8 cellular contexts compared by ENCODE assay signal in the genomic region with DNA sequence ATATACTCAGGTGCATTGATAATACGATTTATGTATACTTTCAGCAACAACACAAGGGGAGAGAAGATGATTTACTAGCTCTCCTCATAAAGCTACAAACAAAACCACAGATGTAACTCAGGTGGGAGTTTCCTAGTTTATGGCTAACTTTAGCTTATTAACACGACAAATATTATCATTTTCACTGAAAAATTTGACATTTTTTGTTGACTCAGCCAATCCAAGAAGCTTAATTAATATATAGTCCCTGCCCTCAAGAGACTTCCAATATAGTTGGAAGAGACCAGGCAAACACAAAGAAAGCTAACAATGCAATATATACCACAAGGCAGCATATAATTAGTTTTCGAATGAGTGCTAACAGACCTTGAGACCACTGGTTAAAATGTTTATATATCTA. TPM values are rescaled to one million over a fixed set of nuclear protein-coding genes. Genes with fewer than 3 reads are reported as not detected.
DNase-seq lines count a peak whose midpoint lies in the region; ATAC-seq and TF ChIP-seq lines count a peak whose summit lies in the region.

No MANE protein-coding gene starts in this region.

- ATAC-seq in natural killer cell (no peak), HG02885 (IDR thresholded peaks at IDR 0.05; ENCODE audit: poor library complexity, unreplicated experiment) (no peak)

- peak overlapping the region; percentile 55 for H3K4me3 Mint-ChIP-seq in natural killer cell

- H3K4me3 ChIP-seq in BLaER1: peak overlapping the region; percentile 87
- H3K4me3 ChIP-seq in Karpas-422 (ENCODE audit: low read length): peak overlapping the region; percentile 99
- H3K4me3 ChIP-seq in choroid plexus epithelial cell (ENCODE audit: low read depth, low read length): peak overlapping the region; percentile 73

- H4K20me1 ChIP-seq in BLaER1 (peaks cover 28% of the 10 kb centered on the region; the same call in 1 of the 2 replicates), Karpas-422 (ENCODE audit: insufficient read depth, low read depth, low read length) (no peaks in the 10 kb centered on the region)

- H3K9me2 ChIP-seq in Karpas-422 (replicated peaks; ENCODE audit: insufficient read depth, low read length): no peaks in the 10 kb centered on the region

- peak; percentile 48 for DNase-seq in Karpas-422
- DNase-seq in choroid plexus epithelial cell (ENCODE audit: low read depth): no peak
- no peak for DNase-seq in natural killer cell
- no peak for DNase-seq in NCI-H2081 (lab: John Stamatoyannopoulos, UW)
- DNase-seq in stimulated activated CD4-positive, alpha-beta T cell treated with anti-CD3 and anti-CD28 coated beads, Interleukin-4, amount 100 ng/mL, for 1 hour: no peak
- no peak for DNase-seq in epidermal melanocyte (ENCODE audit: insufficient read length, low spot score)

- H3K36me3 Mint-ChIP-seq in natural killer cell: no peaks in the 10 kb centered on the region

- peaks cover 13 to 21% of the 10 kb centered on the region in 2 donors for H3K4me1 Mint-ChIP-seq in natural killer cell

- TF ChIP-seq CTCF in choroid plexus epithelial cell (conservative IDR thresholded peaks at IDR 0.05; ENCODE audit: low read depth, low read length) (no peak), natural killer cell (IDR thresholded peaks at IDR 0.05) (no peak)

- no peaks in the 10 kb centered on the region for H3K27me3 ChIP-seq in BLaER1
- no peaks in the 10 kb centered on the region for H3K27me3 ChIP-seq in Karpas-422 (ENCODE audit: low read length)

- H2AFZ ChIP-seq in Karpas-422 (ENCODE audit: low read length): no peak overlapping the region

- intact Hi-C loops in natural killer cell (cut with micrococcal nuclease): loop anchor here (1.0 to 2.0 kb wide), 3 partner anchors 104 to 328 kb away; a partner anchor contains a TSS

- no peaks in the 10 kb centered on the region for H3K9me3 Mint-ChIP-seq in natural killer cell

- peak overlapping the region; percentile 94 to 99 for H3K27ac Mint-ChIP-seq in natural killer cell

- H3K79me2 ChIP-seq in Karpas-422 (ENCODE audit: low read length): peaks cover 63% of the 10 kb centered on the region

- no peaks in the 10 kb centered on the region for H3K27me3 Mint-ChIP-seq in natural killer cell (ENCODE audit: low read depth in 2 of 2)

- peaks cover 3% of the 10 kb centered on the region; the same call in 1 of the 2 replicates for H3K9me3 ChIP-seq in BLaER1
- no peaks in the 10 kb centered on the region for H3K9me3 ChIP-seq in Karpas-422 (ENCODE audit: low read length)

- peak overlapping the region; percentile 90 for H3K9ac ChIP-seq in BLaER1
- peak overlapping the region; percentile 87 for H3K9ac ChIP-seq in Karpas-422 (ENCODE audit: low read length)

- peak overlapping the region; percentile 89 for H3K27ac ChIP-seq in BLaER1
- H3K27ac ChIP-seq in Karpas-422 (ENCODE audit: low read length): peak overlapping the region; percentile 94

- peaks cover 22% of the 10 kb centered on the region for H3K4me1 ChIP-seq in BLaER1
- peaks cover 27% of the 10 kb centered on the region for H3K4me1 ChIP-seq in Karpas-422 (ENCODE audit: low read length)

- H3K36me3 ChIP-seq in BLaER1 (peaks cover 19% of the 10 kb centered on the region), Karpas-422 (ENCODE audit: insufficient read depth, low read length) (peaks cover 18% of the 10 kb centered on the region)

- H3K4me2 ChIP-seq in BLaER1: peak overlapping the region; percentile 89
- peak overlapping the region; percentile 93 for H3K4me2 ChIP-seq in Karpas-422 (ENCODE audit: low read depth, low read length, poor library complexity, severe bottlenecking)

RNA-seq across cellular contexts. Expression of a gene that starts 0.8 kb away (rescaled TPM):
- 63.9 and 129 TPM in 2 replicates for total RNA-seq in Karpas-422 (2014; rRNA removed; shearing (Covaris generic); ENCODE audit: low replicate concordance)
- total RNA-seq in natural killer cell: 10 to 100 TPM in 2 of 3 donors, 1 to 10 TPM in 1; 7.8 to 14.5 (median 12.9) TPM

RNA-seq across cellular contexts. Expression of a gene that starts 1.4 kb away (rescaled TPM):
- total RNA-seq in Karpas-422 (2014; rRNA removed; shearing (Covaris generic); ENCODE audit: low replicate concordance): 11.8 and 13.8 TPM in 2 replicates
- total RNA-seq in natural killer cell: 10 to 100 TPM; 15.7 to 18.8 (median 16.0) TPM

RNA-seq across cellular contexts. Expression of a gene that starts 39.1 kb away (rescaled TPM):
- 10.1 and 13.2 TPM in 2 replicates for total RNA-seq in Karpas-422 (2014; rRNA removed; shearing (Covaris generic); ENCODE audit: low replicate concordance)
- total RNA-seq in natural killer cell: 10 to 100 TPM in 2 of 3 donors, 1 to 10 TPM in 1; 9.0 to 15.5 (median 10.4) TPM
